Comparison of ENCODE assay signal across 8 cellular contexts in genomic region chr1:208131631-208132286, GRCh38.
DNase-seq lines count a peak whose midpoint lies in the region; ATAC-seq, FAIRE-seq and TF ChIP-seq lines count a peak whose summit lies in the region.

No MANE protein-coding gene starts in this region.

- WGBS in sigmoid colon, 2 donors = 18 to 38% methylated on average over 15 of the region's 15 CpGs

- H3K27me3 Mint-ChIP-seq in activated T-helper 17 cell treated with anti-CD3 and anti-CD28 coated beads, Interleukin-2, amount 50 U/mL, for 72 hours = peaks cover 19% of the 10 kb centered on the region

- peaks cover 0 to 37% (median 24%) of the 10 kb centered on the region in 4 donors for H3K4me1 ChIP-seq in sigmoid colon

- intact Hi-C loops in sigmoid colon (cut with DNase I) = loop anchor here (2.0 to 5.0 kb wide), 2 partner anchors 109 to 111 kb away; no protein-coding TSS in a partner anchor

- no peaks in the 10 kb centered on the region for H3K36me3 Mint-ChIP-seq in activated T-helper 17 cell treated with anti-CD3 and anti-CD28 coated beads, Interleukin-2, amount 50 U/mL, for 72 hours (ENCODE audit: low read depth)

- no peaks in the 10 kb centered on the region for H3K36me3 ChIP-seq in sigmoid colon

- TF ChIP-seq EP300 in sigmoid colon (IDR thresholded peaks at IDR 0.05) = no peak

- H3K27me3 ChIP-seq in sigmoid colon = no peaks in the 10 kb centered on the region

- H3K27ac Mint-ChIP-seq in activated T-helper 17 cell treated with anti-CD3 and anti-CD28 coated beads, Interleukin-2, amount 50 U/mL, for 72 hours = no peak overlapping the region

- TF ChIP-seq CTCF in sigmoid colon (IDR thresholded peaks at IDR 0.05) = no peak

- no peaks in the 10 kb centered on the region for H3K9me3 Mint-ChIP-seq in activated T-helper 17 cell treated with anti-CD3 and anti-CD28 coated beads, Interleukin-2, amount 50 U/mL, for 72 hours

- ATAC-seq in HG02938 (IDR thresholded peaks at IDR 0.05; ENCODE audit: unreplicated experiment) = peak; percentile 42
- peak; percentile 18 for ATAC-seq in activated T-helper 17 cell treated with anti-CD3 and anti-CD28 coated beads, Interleukin-2, amount 50 U/mL, for 72 hours (replicated peaks)

- peak; percentile 60 for DNase-seq in NCI-H146 (lab: John Stamatoyannopoulos, UW)
- no peak for DNase-seq in NCI-H146 treated with DMSO at 0.1 percent for 48 hours (lab: John Stamatoyannopoulos, UW; ENCODE audit: unreplicated experiment)
- no peak for DNase-seq in sigmoid colon
- DNase-seq in NCI-H2171 treated with DMSO at 0.1 percent for 48 hours (lab: John Stamatoyannopoulos, UW) = no peak
- no peak for DNase-seq in AG08396 (ENCODE audit: low spot score)
- DNase-seq in GM12891 (ENCODE audit: insufficient read length, low spot score) = no peak

- H3K4me3 ChIP-seq in sigmoid colon = no peak overlapping the region

- TF ChIP-seq POLR2A in sigmoid colon (IDR thresholded peaks at IDR 0.05) (no peak), GM12891 (IDR thresholded peaks at IDR 0.05; ENCODE audit: low read depth, low read length) (no peak)

- H3K9me3 ChIP-seq in sigmoid colon = no peaks in the 10 kb centered on the region

- peak overlapping the region in 3 of 4 donors; percentile 1 to 30 (median 14) for H3K27ac ChIP-seq in sigmoid colon

- no peak for FAIRE-seq in GM12891 (lab: Jason Lieb, UNC)

- no peaks in the 10 kb centered on the region for H3K4me1 Mint-ChIP-seq in activated T-helper 17 cell treated with anti-CD3 and anti-CD28 coated beads, Interleukin-2, amount 50 U/mL, for 72 hours

- no peak overlapping the region for H3K4me3 Mint-ChIP-seq in activated T-helper 17 cell treated with anti-CD3 and anti-CD28 coated beads, Interleukin-2, amount 50 U/mL, for 72 hours

TF ChIP-seq in GM12891, 5 proteins besides CTCF, POLR2A, EP300 and RAD21:
- TF ChIP-seq POU2F2 (IDR thresholded peaks at IDR 0.05; ENCODE audit: low read depth, low read length) = no peak
- TF ChIP-seq TAF1 (IDR thresholded peaks at IDR 0.05; ENCODE audit: low read depth, low read length) = no peak
- no peak for TF ChIP-seq SPI1 (IDR thresholded peaks at IDR 0.05; ENCODE audit: low read depth, low read length)
- TF ChIP-seq PAX5 (IDR thresholded peaks at IDR 0.05; ENCODE audit: insufficient read depth, low read length, severe bottlenecking) = no peak
- no peak for TF ChIP-seq POLR2AphosphoS5 (IDR thresholded peaks at IDR 0.05; ENCODE audit: low read depth, low read length)
